8 cellular contexts compared by ENCODE assay signal in genomic region chr7:139829654-139830130, GRCh38. TPM values are rescaled to one million over a fixed set of nuclear protein-coding genes. Genes with fewer than 3 reads are reported as not detected.
DNase-seq lines count a peak whose midpoint lies in the region; ATAC-seq and TF ChIP-seq lines count a peak whose summit lies in the region.
"Had no signal": no experiment of that assay in that cellular context is flagged by ENCODE, and none has a peak within 500 bp of the region (broad histone marks: within the 10 kb centered on the region; RNA-seq: fewer than 3 reads in every experiment).

No MANE protein-coding gene starts in this region.

- H3K27ac ChIP-seq in psoas muscle (peak overlapping the region; percentile 4), foreskin keratinocyte (no peak overlapping the region)

- intact Hi-C loops in psoas muscle (cut with DNase I) = no loop called here

- peak overlapping the region in 2 of 5 experiments; percentile 0 to 7 for H3K4me3 Mint-ChIP-seq in brain
- H3K4me3 Mint-ChIP-seq: neural crest cell had no signal

- no peaks in the 10 kb centered on the region for H3K9me3 ChIP-seq in psoas muscle

- H3K27me3 ChIP-seq in psoas muscle (ENCODE audit: insufficient read depth in 3 of 3, low read length in 2 of 3) = no peaks in the 10 kb centered on the region
- H3K27me3 ChIP-seq in foreskin keratinocyte = peaks cover 30% of the 10 kb centered on the region

- no peaks in the 10 kb centered on the region for H3K36me3 ChIP-seq in psoas muscle (ENCODE audit: insufficient read depth in 1 of 2, low read depth in 1 of 2)

- DNase-seq in psoas muscle (no peak), foreskin keratinocyte (no peak), putamen (ENCODE audit: low spot score) (no peak)

- peak overlapping the region; percentile 41 for H3K4me3 ChIP-seq in psoas muscle

- peaks cover 7% of the 10 kb centered on the region for H3K27me3 Mint-ChIP-seq in brain

- no peak for TF ChIP-seq CTCF in brain (conservative IDR thresholded peaks at IDR 0.05)
- TF ChIP-seq CTCF in psoas muscle (IDR thresholded peaks at IDR 0.05) = no peak
- no peak for TF ChIP-seq CTCF in foreskin keratinocyte (conservative IDR thresholded peaks at IDR 0.05)

- H3K9me3 Mint-ChIP-seq in brain = peaks cover 12 to 24% (median 21%) of the 10 kb centered on the region in 5 experiments

- peaks cover 21% of the 10 kb centered on the region for H3K4me1 Mint-ChIP-seq in brain

- H3K4me1 ChIP-seq in psoas muscle = no peaks in the 10 kb centered on the region
- no peaks in the 10 kb centered on the region for H3K4me1 ChIP-seq in foreskin keratinocyte

- H3K27ac Mint-ChIP-seq in brain = peak overlapping the region in 3 of 5 experiments; percentile 54 to 80 (median 70)

- ATAC-seq in GM18870 (IDR thresholded peaks at IDR 0.05; ENCODE audit: unreplicated experiment) (peak; percentile 22), HG03039 (IDR thresholded peaks at IDR 0.05; ENCODE audit: unreplicated experiment) (peak; percentile 45), psoas muscle (no peak), foreskin keratinocyte (no peak), HG03139 (IDR thresholded peaks at IDR 0.05; ENCODE audit: unreplicated experiment) (no peak)

- 61 to 69% (median 68%) methylated on average over 4 of the region's 4 CpGs for WGBS in psoas muscle, 3 donors

- H3K36me3 Mint-ChIP-seq in brain = peaks cover 3% of the 10 kb centered on the region

RNA-seq across cellular contexts. Expression of gene TBXAS1, which starts 0.6 kb away (rescaled TPM):
- polyA plus RNA-seq in brain (ENCODE audit: insufficient read depth, low read depth, low replicate concordance) (3.7 TPM), psoas muscle (1 to 10 TPM in 2 of 3 donors, under 1 TPM in 1; 0.90 to 1.7 (median 1.1) TPM), foreskin keratinocyte (1.3 and 2.8 TPM in 2 replicates)
- total RNA-seq in psoas muscle (1 to 10 TPM; 2.0 to 2.9 (median 2.7) TPM), foreskin keratinocyte (2.1 TPM in 2 replicates)

RNA-seq across cellular contexts. Expression of gene HIPK2, which starts 51.9 kb away (rescaled TPM):
- polyA plus RNA-seq in brain (ENCODE audit: insufficient read depth, low read depth, low replicate concordance) (64.4 TPM), psoas muscle (10 to 100 TPM; 18.1 to 78.5 (median 26.0) TPM), foreskin keratinocyte (2.1 and 2.6 TPM in 2 replicates)
- total RNA-seq in psoas muscle (100 to 1,000 TPM in 2 of 4 donors, 10 to 100 TPM in 2; 74.7 to 166 (median 99.6) TPM), foreskin keratinocyte (17.7 and 20.1 TPM in 2 replicates)

Comparison
In these comparisons a context has a peak if more than half of its experiments do, and no peak if none do; other contexts are left out.
1. ATAC-seq: peak in GM18870 (single experiment) and HG03039 (single experiment); none in psoas muscle (0 of 4), foreskin keratinocyte (single experiment) and HG03139 (single experiment).